Comparison of ENCODE assay signal across 1 cellular context in the genomic region with DNA sequence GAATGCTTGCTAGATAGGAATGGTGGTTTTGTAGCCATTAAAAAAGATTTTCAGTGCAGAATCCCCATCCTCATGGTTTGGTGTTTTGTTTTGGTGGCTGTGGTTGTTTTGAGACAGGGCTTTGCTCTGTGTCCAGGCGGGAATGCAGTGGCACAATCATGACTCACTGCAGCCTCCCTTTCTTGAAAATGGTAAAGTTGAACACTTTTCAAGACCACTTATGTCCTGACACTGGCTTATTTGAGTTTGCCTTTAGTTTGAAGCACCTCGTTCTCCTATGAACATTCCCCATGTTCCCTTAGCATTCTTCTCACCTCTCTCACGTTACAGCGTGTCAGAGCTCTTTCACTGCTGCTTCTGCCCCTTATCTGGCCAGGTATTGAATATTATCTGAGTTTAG.
TF ChIP-seq lines count a peak whose summit lies in the region.

No MANE protein-coding gene starts in this region.

TF ChIP-seq in neural cell, 6 proteins besides CTCF, POLR2A, EP300 and RAD21:
- TF ChIP-seq, protein P1, sequence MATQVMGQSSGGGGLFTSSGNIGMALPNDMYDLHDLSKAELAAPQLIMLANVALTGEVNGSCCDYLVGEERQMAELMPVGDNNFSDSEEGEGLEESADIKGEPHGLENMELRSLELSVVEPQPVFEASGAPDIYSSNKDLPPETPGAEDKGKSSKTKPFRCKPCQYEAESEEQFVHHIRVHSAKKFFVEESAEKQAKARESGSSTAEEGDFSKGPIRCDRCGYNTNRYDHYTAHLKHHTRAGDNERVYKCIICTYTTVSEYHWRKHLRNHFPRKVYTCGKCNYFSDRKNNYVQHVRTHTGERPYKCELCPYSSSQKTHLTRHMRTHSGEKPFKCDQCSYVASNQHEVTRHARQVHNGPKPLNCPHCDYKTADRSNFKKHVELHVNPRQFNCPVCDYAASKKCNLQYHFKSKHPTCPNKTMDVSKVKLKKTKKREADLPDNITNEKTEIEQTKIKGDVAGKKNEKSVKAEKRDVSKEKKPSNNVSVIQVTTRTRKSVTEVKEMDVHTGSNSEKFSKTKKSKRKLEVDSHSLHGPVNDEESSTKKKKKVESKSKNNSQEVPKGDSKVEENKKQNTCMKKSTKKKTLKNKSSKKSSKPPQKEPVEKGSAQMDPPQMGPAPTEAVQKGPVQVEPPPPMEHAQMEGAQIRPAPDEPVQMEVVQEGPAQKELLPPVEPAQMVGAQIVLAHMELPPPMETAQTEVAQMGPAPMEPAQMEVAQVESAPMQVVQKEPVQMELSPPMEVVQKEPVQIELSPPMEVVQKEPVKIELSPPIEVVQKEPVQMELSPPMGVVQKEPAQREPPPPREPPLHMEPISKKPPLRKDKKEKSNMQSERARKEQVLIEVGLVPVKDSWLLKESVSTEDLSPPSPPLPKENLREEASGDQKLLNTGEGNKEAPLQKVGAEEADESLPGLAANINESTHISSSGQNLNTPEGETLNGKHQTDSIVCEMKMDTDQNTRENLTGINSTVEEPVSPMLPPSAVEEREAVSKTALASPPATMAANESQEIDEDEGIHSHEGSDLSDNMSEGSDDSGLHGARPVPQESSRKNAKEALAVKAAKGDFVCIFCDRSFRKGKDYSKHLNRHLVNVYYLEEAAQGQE (IDR thresholded peaks at IDR 0.05; ENCODE audit: borderline replicate concordance), result no peak
- no peak for TF ChIP-seq EZH2 (IDR thresholded peaks at IDR 0.05; ENCODE audit: borderline replicate concordance, insufficient read depth, low read length, poor library complexity, severe bottlenecking)
- no peak for TF ChIP-seq SMC3 (conservative IDR thresholded peaks at IDR 0.05; ENCODE audit: poor library complexity)
- no peak for TF ChIP-seq TAF1 (IDR thresholded peaks at IDR 0.05; ENCODE audit: low read depth)
- TF ChIP-seq POLR2AphosphoS5 (IDR thresholded peaks at IDR 0.05), result no peak
- TF ChIP-seq MXI1 (conservative IDR thresholded peaks at IDR 0.05; ENCODE audit: poor library complexity, severe bottlenecking), result no peak
